In the genomic region with DNA sequence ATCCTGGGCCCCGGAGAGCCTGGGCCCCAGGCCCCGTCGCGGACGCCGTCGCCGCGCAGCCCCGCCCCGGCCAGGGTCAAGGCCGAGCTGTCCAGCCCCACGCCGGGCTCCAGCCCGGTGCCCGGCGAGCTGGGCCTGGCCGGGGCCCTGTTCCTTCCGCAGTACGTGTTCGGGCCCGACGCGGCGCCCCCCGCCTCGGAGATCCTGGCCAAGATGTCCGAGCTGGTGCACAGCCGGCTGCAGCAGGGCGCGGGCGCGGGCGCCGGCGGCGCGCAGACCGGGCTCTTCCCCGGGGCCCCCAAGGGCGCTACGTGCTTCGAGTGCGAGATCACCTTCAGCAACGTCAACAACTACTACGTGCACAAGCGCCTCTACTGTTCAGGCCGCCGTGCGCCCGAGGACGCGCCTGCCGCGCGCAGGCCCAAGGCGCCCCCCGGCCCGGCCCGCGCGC, we compare ENCODE assay signal across 8 cellular contexts. TPM values are rescaled to one million over a fixed set of nuclear protein-coding genes. Genes with fewer than 3 reads are reported as not detected.
A peak's percentile ranks its signal among the peaks of the same experiment; 100 is the strongest.
DNase-seq lines count a peak whose midpoint lies in the region; ATAC-seq and TF ChIP-seq lines count a peak whose summit lies in the region.

No MANE protein-coding gene starts in this region.

- no peak overlapping the region for H2BK5ac ChIP-seq in trophoblast cell (ENCODE audit: low read depth, low read length, poor library complexity)

- no peak overlapping the region for H2AFZ ChIP-seq in trophoblast cell (ENCODE audit: insufficient read depth, low read length, poor library complexity)

- H3K4ac ChIP-seq in trophoblast cell (ENCODE audit: low read depth, low read length) = no peak overlapping the region

- peak; percentile 30; the same call in 2 of the 3 replicates for ATAC-seq in RWPE2 (ENCODE audit: low read depth)
- ATAC-seq in heart right ventricle = peak in 4 of 8 donors; percentile 6 to 14 (median 8)
- no peak for ATAC-seq in HG02885 (IDR thresholded peaks at IDR 0.05; ENCODE audit: poor library complexity, unreplicated experiment)
- no peak for ATAC-seq in HG02571 (IDR thresholded peaks at IDR 0.05; ENCODE audit: unreplicated experiment)

- H3K27ac ChIP-seq in RWPE2 (ENCODE audit: poor library complexity, severe bottlenecking) (peak overlapping the region; percentile 62), heart right ventricle (peak overlapping the region in 6 of 10 donors; percentile 35 to 52 (median 46)), trophoblast cell (ENCODE audit: low read depth, low read length) (no peak overlapping the region)

- H3K9me3 ChIP-seq in BE2C = no peaks in the 10 kb centered on the region
- H3K9me3 ChIP-seq in RWPE2 (ENCODE audit: severe bottlenecking) = no peaks in the 10 kb centered on the region
- H3K9me3 ChIP-seq in heart right ventricle = no peaks in the 10 kb centered on the region
- peaks cover 2% of the 10 kb centered on the region for H3K9me3 ChIP-seq in trophoblast cell (ENCODE audit: insufficient read depth, low read depth, low read length)

- H2BK12ac ChIP-seq in trophoblast cell (ENCODE audit: low read length) = no peak overlapping the region

- no peak for TF ChIP-seq CTCF in BE2C (IDR thresholded peaks at IDR 0.05; ENCODE audit: low read depth, low read length)
- TF ChIP-seq CTCF in RWPE2 (IDR thresholded peaks at IDR 0.05; ENCODE audit: poor library complexity, severe bottlenecking) = no peak
- TF ChIP-seq CTCF in heart right ventricle (IDR thresholded peaks at IDR 0.05) = no peak

- H2AK5ac ChIP-seq in trophoblast cell (ENCODE audit: low read length) = no peak overlapping the region

- H3K23ac ChIP-seq in trophoblast cell (ENCODE audit: low read length) = no peak overlapping the region

- no peak overlapping the region for H3K9ac ChIP-seq in trophoblast cell (ENCODE audit: low read length)

- H3K18ac ChIP-seq in trophoblast cell (ENCODE audit: low read length) = no peak overlapping the region

- H3K4me1 ChIP-seq in BE2C (no peaks in the 10 kb centered on the region), RWPE2 (ENCODE audit: insufficient read depth, poor library complexity, severe bottlenecking) (peaks cover 5% of the 10 kb centered on the region), heart right ventricle (peaks cover 5 to 24% (median 10%) of the 10 kb centered on the region in 9 donors), trophoblast cell (ENCODE audit: control insufficient read depth in 1 of 2, insufficient read depth in 2 of 2, low read length in 2 of 2) (peaks cover 6 to 11% of the 10 kb centered on the region in 2 experiments)

- peaks cover 4% of the 10 kb centered on the region for H3K79me2 ChIP-seq in trophoblast cell (ENCODE audit: control insufficient read depth, insufficient read depth, low read length, poor library complexity)

- no peaks in the 10 kb centered on the region; the same call in 1 of the 2 replicates for H3K36me3 ChIP-seq in BE2C
- H3K36me3 ChIP-seq in RWPE2 (ENCODE audit: low read depth) = no peaks in the 10 kb centered on the region
- no peaks in the 10 kb centered on the region for H3K36me3 ChIP-seq in heart right ventricle
- peaks cover 15 to 16% of the 10 kb centered on the region in 2 experiments for H3K36me3 ChIP-seq in trophoblast cell (ENCODE audit: control insufficient read depth in 1 of 2, insufficient read depth in 2 of 2, low read length in 2 of 2)

- intact Hi-C loops in heart right ventricle (cut with DNase I) = loop anchor here in 1 of 10 donors (5.0 kb wide), 1 partner anchor 34 kb away; no protein-coding TSS in a partner anchor

- peaks cover 8% of the 10 kb centered on the region for H3K79me1 ChIP-seq in trophoblast cell (ENCODE audit: low read length)

- H4K12ac ChIP-seq in trophoblast cell (ENCODE audit: low read depth, low read length) = no peak overlapping the region

- no peak overlapping the region for H3K14ac ChIP-seq in trophoblast cell (ENCODE audit: low read length)

- H3K27me3 ChIP-seq in BE2C = peaks cover 3% of the 10 kb centered on the region
- H3K27me3 ChIP-seq in RWPE2 (ENCODE audit: insufficient read depth, poor library complexity, severe bottlenecking) = peaks cover 3% of the 10 kb centered on the region
- H3K27me3 ChIP-seq in heart right ventricle = peaks cover 0 to 4% (median 3%) of the 10 kb centered on the region in 7 donors
- no peaks in the 10 kb centered on the region for H3K27me3 ChIP-seq in trophoblast cell (ENCODE audit: insufficient read depth, low read length)

- peak overlapping the region; percentile 44 for H4K8ac ChIP-seq in trophoblast cell (ENCODE audit: low read depth, low read length)

- peak overlapping the region; percentile 78 for H3K4me2 ChIP-seq in trophoblast cell (ENCODE audit: low read length)

- WGBS in heart right ventricle, 2 donors = 13 to 28% methylated on average over 43 to 62 of the region's 62 CpGs
- WGBS in trophoblast cell (ENCODE audit: extremely low coverage, insufficient coverage, insufficient read length) = no CpG with 5 or more reads among the region's 62 CpGs

- H3K4me3 ChIP-seq in BE2C (ENCODE audit: low read depth, low read length) (no peak overlapping the region), RWPE2 (ENCODE audit: severe bottlenecking) (peak overlapping the region; percentile 99), heart right ventricle (peak overlapping the region in 9 of 10 donors; percentile 25 to 74 (median 44)), trophoblast cell (ENCODE audit: low read depth, low read length) (peak overlapping the region; percentile 30)

- H2BK120ac ChIP-seq in trophoblast cell (ENCODE audit: insufficient read depth, low read length, poor library complexity) = no peak overlapping the region

- peak; percentile 7 for DNase-seq in BE2C
- no peak for DNase-seq in RWPE2 (ENCODE audit: low spot score)
- DNase-seq in heart right ventricle = no peak
- DNase-seq in trophoblast cell = no peak
- DNase-seq in NCI-H510A treated with DMSO at 0.1 percent for 48 hours (lab: John Stamatoyannopoulos, UW) = no peak
- DNase-seq in stimulated activated CD4-positive, alpha-beta T cell treated with anti-CD3 and anti-CD28 coated beads, Interleukin-15, amount 100 ng/mL, for 24 hours = no peak

- peak overlapping the region; percentile 14 for H4K91ac ChIP-seq in trophoblast cell (ENCODE audit: low read depth, low read length)

RNA-seq across cellular contexts. Expression of a gene that starts 36.8 kb away (rescaled TPM):
- polyA plus RNA-seq in BE2C (2012; ENCODE audit: insufficient read depth, insufficient read length, low read depth) = 108 TPM
- total RNA-seq in heart right ventricle = 10 to 100 TPM; 18.3 to 28.7 (median 22.0) TPM
- 10 to 100 TPM; 18.4 to 22.7 TPM for polyA plus RNA-seq in heart right ventricle
- polyA plus RNA-seq in trophoblast cell (2013) = 35.5 and 35.7 TPM in 2 replicates
